ENCODE assay signal across 19 cellular contexts in the genomic region with DNA sequence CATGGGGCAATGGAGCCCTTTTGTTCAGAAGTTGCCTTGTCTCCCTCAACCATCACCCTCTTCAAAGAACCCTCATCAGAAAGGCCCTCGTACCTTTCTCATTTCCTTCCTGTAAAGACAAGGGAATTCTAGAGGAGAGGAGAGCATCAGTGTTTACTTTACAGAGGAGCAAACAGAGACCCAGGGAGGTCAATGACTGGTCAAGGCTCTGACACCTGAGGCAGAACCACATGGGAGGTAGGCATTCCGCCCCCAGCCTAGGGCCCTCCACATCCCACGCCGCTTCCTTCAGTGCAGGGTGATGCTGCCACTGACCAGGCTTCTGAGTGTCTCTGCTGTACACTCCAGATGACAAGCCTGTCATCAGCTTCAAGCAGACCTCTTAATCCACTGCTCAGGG.
"Had no signal": no experiment of that assay in that cellular context is flagged by ENCODE, and none has a peak within 500 bp of the region (broad histone marks: within the 10 kb centered on the region; RNA-seq: fewer than 3 reads in every experiment).

No MANE protein-coding gene starts in this region.

- H3K36me3 ChIP-seq: breast epithelium had no signal

- H3K4me3 ChIP-seq: adrenal gland, breast epithelium, heart left ventricle had no signal

- H3K4me1 ChIP-seq: breast epithelium had no signal

- H3K9me3 ChIP-seq: adrenal gland, breast epithelium, heart left ventricle had no signal

- FAIRE-seq: astrocyte, endometrium, frontal cortex, TTC549 had no signal

- H3K27me3 ChIP-seq: adrenal gland, breast epithelium, heart left ventricle had no signal

- ATAC-seq: activated CD4-positive, alpha-beta T cell treated with anti-CD3 and anti-CD28 coated beads for 36 hours had no signal

- DNase-seq: activated CD4-positive, alpha-beta T cell treated with anti-CD3 and anti-CD28 coated beads for 36 hours; activated CD4-positive, alpha-beta T cell treated with anti-CD3 and anti-CD28 coated beads, Interleukin-2, amount 50 U/mL, for 48 hours; activated gamma-delta T cell treated with Interleukin-2 at 50 U/mL for 16 hours; adrenal gland; cerebellar nuclear complex; cortex of kidney; erythroblast; heart left ventricle; occipital lobe; posterior cingulate gyrus; stimulated activated CD4-positive, alpha-beta T cell treated with anti-CD3 and anti-CD28 coated beads, Interleukin-2, amount 100 ng/mL, for 24 hours; stimulated activated naive CD4-positive, alpha-beta T cell treated with Interleukin-2 at 50 U/mL for 16 hours; substantia nigra; trophoblast cell had no signal
